ENCODE assay signal across 2 cellular contexts in genomic region chr17:79949646-79950292, GRCh38.
TF ChIP-seq lines count a peak whose summit lies in the region.

No MANE protein-coding gene starts in this region.

TF ChIP-seq in H1, 55 proteins besides CTCF, POLR2A, EP300 and RAD21 (continues in another document):
- no peak for TF ChIP-seq SRF (IDR thresholded peaks at IDR 0.05; ENCODE audit: low read depth, low read length)
- no peak for TF ChIP-seq GTF2F1 (IDR thresholded peaks at IDR 0.05; ENCODE audit: borderline replicate concordance, low read depth, low read length)
- TF ChIP-seq USF2 (IDR thresholded peaks at IDR 0.05; ENCODE audit: low read length) = no peak
- TF ChIP-seq HDAC2 (IDR thresholded peaks at IDR 0.05; ENCODE audit: borderline replicate concordance in 1 of 2, low read depth in 2 of 2, low read length in 2 of 2) = 0 out of 4 replicates have a peak, but pooled peaks have one; percentile 22 to 36
- TF ChIP-seq SIX5 (IDR thresholded peaks at IDR 0.05; ENCODE audit: low read depth, low read length) = no peak
- TF ChIP-seq TCF12 (IDR thresholded peaks at IDR 0.05; ENCODE audit: low read depth, low read length) = no peak
- TF ChIP-seq NRF1 (IDR thresholded peaks at IDR 0.05; ENCODE audit: low read depth, low read length) = no peak
- no peak for TF ChIP-seq CBX5 (IDR thresholded peaks at IDR 0.05; ENCODE audit: low read depth, low read length)
- no peak for TF ChIP-seq KDM4A (IDR thresholded peaks at IDR 0.05; ENCODE audit: low read depth, low read length, severe bottlenecking)
- no peak for TF ChIP-seq BCL11A (IDR thresholded peaks at IDR 0.05; ENCODE audit: low read depth in 2 of 2, low read length in 2 of 2)
- TF ChIP-seq CTBP2 (IDR thresholded peaks at IDR 0.05; ENCODE audit: borderline replicate concordance, insufficient read depth, insufficient read length, low read length) = no peak
- TF ChIP-seq ASH2L (IDR thresholded peaks at IDR 0.05; ENCODE audit: low read length) = peak; percentile 37
- TF ChIP-seq FOSL1 (IDR thresholded peaks at IDR 0.05; ENCODE audit: insufficient read depth, low read depth, low read length) = no peak
- no peak for TF ChIP-seq TBP (IDR thresholded peaks at IDR 0.05; ENCODE audit: low read depth, low read length)
- no peak; the same call in 1 of the 2 replicates for TF ChIP-seq PHF8 (conservative IDR thresholded peaks at IDR 0.05; ENCODE audit: low read depth, low read length)
- no peak for TF ChIP-seq RXRA (IDR thresholded peaks at IDR 0.05; ENCODE audit: insufficient read depth, low read depth, low read length)
- TF ChIP-seq EGR1 (IDR thresholded peaks at IDR 0.05; ENCODE audit: borderline replicate concordance, low read depth, low read length) = no peak
- no peak for TF ChIP-seq E2F6 (IDR thresholded peaks at IDR 0.05)
- TF ChIP-seq CHD2 (IDR thresholded peaks at IDR 0.05; ENCODE audit: low read length) = no peak
- no peak for TF ChIP-seq SIRT6 (IDR thresholded peaks at IDR 0.05; ENCODE audit: low read length)
- 0 out of 2 replicates have a peak, but pooled peaks have one; percentile 7 for TF ChIP-seq POU5F1 (IDR thresholded peaks at IDR 0.05; ENCODE audit: low read depth, low read length)
- TF ChIP-seq CHD1 (IDR thresholded peaks at IDR 0.05; ENCODE audit: low read depth, low read length) = no peak
- TF ChIP-seq JUND (IDR thresholded peaks at IDR 0.05; ENCODE audit: low read length) = 0 out of 2 replicates have a peak, but pooled peaks have one; percentile 18
- TF ChIP-seq NANOG (IDR thresholded peaks at IDR 0.05; ENCODE audit: insufficient read depth, low read depth, low read length, poor library complexity, severe bottlenecking) = peak; percentile 91
- no peak for TF ChIP-seq RFX5 (IDR thresholded peaks at IDR 0.05; ENCODE audit: borderline replicate concordance, low read depth, low read length)
- TF ChIP-seq ATF2 (IDR thresholded peaks at IDR 0.05; ENCODE audit: low read length) = no peak
- TF ChIP-seq KDM5A (IDR thresholded peaks at IDR 0.05; ENCODE audit: low read length) = no peak
- TF ChIP-seq POLR2AphosphoS5 (IDR thresholded peaks at IDR 0.05; ENCODE audit: low read depth, low read length) = no peak; the same call in none of the 2 replicates
- no peak for TF ChIP-seq ZNF274 (IDR thresholded peaks at IDR 0.05; ENCODE audit: borderline replicate concordance, extremely low read depth, low read length)
- TF ChIP-seq MAFK (IDR thresholded peaks at IDR 0.05; ENCODE audit: low read depth, low read length) = no peak
- no peak for TF ChIP-seq SP2 (IDR thresholded peaks at IDR 0.05; ENCODE audit: low read length)
- TF ChIP-seq TAF7 (optimal IDR thresholded peaks at IDR 0.05; ENCODE audit: borderline replicate concordance, low read depth, low read length) = no peak
- peak in 1 of 2 experiments; percentile 38; a peak in 1 of 4 replicates for TF ChIP-seq SIN3A (conservative IDR thresholded peaks at IDR 0.05 in 1 of 2, IDR thresholded peaks at IDR 0.05 in 1 of 2; ENCODE audit: low read depth in 1 of 2, low read length in 2 of 2)
- TF ChIP-seq TEAD4 (IDR thresholded peaks at IDR 0.05; ENCODE audit: low read depth, low read length) = 0 out of 2 replicates have a peak, but pooled peaks have one; percentile 6
- TF ChIP-seq SP1 (IDR thresholded peaks at IDR 0.05; ENCODE audit: low read depth, low read length) = peak; percentile 70
- TF ChIP-seq EZH2 (IDR thresholded peaks at IDR 0.05; ENCODE audit: low read depth, low read length, severe bottlenecking) = no peak
- no peak for TF ChIP-seq CBX8 (IDR thresholded peaks at IDR 0.05; ENCODE audit: borderline replicate concordance, low read depth, low read length)
- no peak for TF ChIP-seq RNF2 (IDR thresholded peaks at IDR 0.05; ENCODE audit: borderline replicate concordance, low read depth, low read length, missing control alignments, poor library complexity, severe bottlenecking)
- no peak; the same call in 1 of the 2 replicates for TF ChIP-seq SP4 (IDR thresholded peaks at IDR 0.05; ENCODE audit: low read length)
- no peak for TF ChIP-seq CEBPB (IDR thresholded peaks at IDR 0.05; ENCODE audit: low read depth, low read length)
- TF ChIP-seq SUZ12 (IDR thresholded peaks at IDR 0.05; ENCODE audit: low read length) = no peak

TF ChIP-seq in neural cell, 6 proteins besides CTCF, POLR2A, EP300 and RAD21:
- TF ChIP-seq SMC3 (conservative IDR thresholded peaks at IDR 0.05; ENCODE audit: poor library complexity) = no peak
- TF ChIP-seq MXI1 (conservative IDR thresholded peaks at IDR 0.05; ENCODE audit: poor library complexity, severe bottlenecking) = peak; percentile 45
- TF ChIP-seq REST (IDR thresholded peaks at IDR 0.05; ENCODE audit: borderline replicate concordance) = no peak
- peak; percentile 29 for TF ChIP-seq POLR2AphosphoS5 (IDR thresholded peaks at IDR 0.05)
- TF ChIP-seq TAF1 (IDR thresholded peaks at IDR 0.05; ENCODE audit: low read depth) = peak; percentile 46
- TF ChIP-seq EZH2 (IDR thresholded peaks at IDR 0.05; ENCODE audit: borderline replicate concordance, insufficient read depth, low read length, poor library complexity, severe bottlenecking) = no peak
